ENCODE assay signal across 17 cellular contexts in genomic region chr14:19482093-19482492, GRCh38. TPM values are rescaled to one million over a fixed set of nuclear protein-coding genes. Genes with fewer than 3 reads are reported as not detected.
A peak's percentile ranks its signal among the peaks of the same experiment; 100 is the strongest.
DNase-seq lines count a peak whose midpoint lies in the region; ATAC-seq and TF ChIP-seq lines count a peak whose summit lies in the region.
"Not testable (repeated sequence)": the region's sequence is repeated elsewhere in the genome, so short reads cannot be mapped to it uniquely, and the experiment has no call there.
"Had no signal": no experiment of that assay in that cellular context is flagged by ENCODE, and none has a peak within 500 bp of the region (broad histone marks: within the 10 kb centered on the region; RNA-seq: fewer than 3 reads in every experiment).

No MANE protein-coding gene starts in this region.

- H3K4me2 ChIP-seq in SK-N-SH, result not testable (repeated sequence)

- H3K9me3 ChIP-seq in SK-N-SH, result not testable (repeated sequence)

- TF ChIP-seq RAD21 in SK-N-SH (IDR thresholded peaks at IDR 0.05; ENCODE audit: low read length), result not testable (repeated sequence)

- H3K9ac ChIP-seq in SK-N-SH, result peak overlapping the region; percentile 59; the same call in 1 of the 2 replicates

- peak overlapping the region in 1 of 2 experiments; percentile 51; a peak in 1 of 4 replicates for H3K27ac ChIP-seq in SK-N-SH (ENCODE audit: low read depth in 2 of 2, low read length in 1 of 2)

- not testable (repeated sequence) for H3K9me2 ChIP-seq in SK-N-SH

- H3K79me2 ChIP-seq in SK-N-SH (ENCODE audit: insufficient read depth), result not testable (repeated sequence)

- H3K36me3 ChIP-seq in SK-N-SH (replicated peaks in 1 of 2; ENCODE audit: control insufficient read depth in 1 of 2, insufficient read depth in 2 of 2, low read length in 1 of 2), result not testable (repeated sequence)

- peak overlapping the region; percentile 36 to 57 for H3K4me3 ChIP-seq in SK-N-SH (ENCODE audit: low read depth in 2 of 2, low read length in 1 of 2)

- 30% methylated on average over 14 of the region's 16 CpGs for WGBS in SK-N-SH (ENCODE audit: low lambda C conversion rate)

- TF ChIP-seq CTCF in SK-N-SH (IDR thresholded peaks at IDR 0.05), result not testable (repeated sequence)

- CTCF ChIA-PET in SK-N-SH (lab: Yijun Ruan, JAX), result not testable (repeated sequence)

- H3K4me1 ChIP-seq in SK-N-SH (ENCODE audit: control insufficient read depth in 1 of 2, insufficient read depth in 2 of 2, low read depth in 1 of 2, low read length in 1 of 2), result not testable (repeated sequence)

- POLR2A ChIA-PET in SK-N-SH (lab: Yijun Ruan, JAX), result not testable (repeated sequence)

- not testable (repeated sequence) for H4K20me1 ChIP-seq in SK-N-SH (ENCODE audit: insufficient read depth)

- not testable (repeated sequence) for H3K27me3 ChIP-seq in SK-N-SH (ENCODE audit: insufficient read depth)

- peak; percentile 88 for ATAC-seq in SK-N-SH treated with all-trans-retinoic acid at 6 μM for 48 hours

- TF ChIP-seq EP300 in SK-N-SH (IDR thresholded peaks at IDR 0.05; ENCODE audit: borderline replicate concordance in 1 of 2, low read depth in 1 of 2, low read length in 1 of 2), result not testable (repeated sequence)

- not testable (repeated sequence) for H3F3A ChIP-seq in SK-N-SH (replicated peaks; ENCODE audit: insufficient read depth)

- DNase-seq in SK-N-SH, result not testable (repeated sequence)
- DNase-seq in mesenteric fat pad (ENCODE audit: low spot score), result peak; percentile 67

- H2AFZ ChIP-seq in SK-N-SH (ENCODE audit: low read depth), result not testable (repeated sequence)

RNA-seq across cellular contexts. Expression of gene POTEG, which starts 48.0 kb away (rescaled TPM):
- 0.43 and 0.70 TPM in 2 replicates for polyA plus RNA-seq in SK-N-SH (2012; rRNA removed)
- polyA plus RNA-seq in SK-N-SH (2012; cell fraction: cytosol; rRNA removed), result 0.07 and 0.10 TPM in 2 replicates
- polyA plus RNA-seq in SK-N-SH (2012; cell fraction: nucleus; rRNA removed), result 5.0 and 5.8 TPM in 2 replicates
- total RNA-seq in mesenteric fat pad, result not detected
- total RNA-seq: A172; A673; B cell; Caco-2; Calu3; CD4-positive, alpha-beta memory T cell; CD4-positive, alpha-beta T cell; CD4-positive, CD25-positive, alpha-beta regulatory T cell; CD8-positive, alpha-beta memory T cell; CD8-positive, alpha-beta T cell had no signal
- polyA plus RNA-seq: A549; AG04450; BJ; CD14-positive monocyte; CD4-positive, alpha-beta memory T cell; CD4-positive, CD25-positive, alpha-beta regulatory T cell; CD8-positive, alpha-beta memory T cell had no signal
